Comparison of ENCODE assay signal across 17 cellular contexts in genomic region chr1:116751626-116752025, GRCh38. TPM values are rescaled to one million over a fixed set of nuclear protein-coding genes. Genes with fewer than 3 reads are reported as not detected.
DNase-seq lines count a peak whose midpoint lies in the region; ATAC-seq and TF ChIP-seq lines count a peak whose summit lies in the region.
"Had no signal": no experiment of that assay in that cellular context is flagged by ENCODE, and none has a peak within 500 bp of the region (broad histone marks: within the 10 kb centered on the region; RNA-seq: fewer than 3 reads in every experiment).

No MANE protein-coding gene starts in this region.

- H3K27ac ChIP-seq in GM23338 (ENCODE audit: low read depth) (no peak overlapping the region), transverse colon (peak overlapping the region in 1 of 4 donors; percentile 21), body of pancreas (no peak overlapping the region)
- H3K27ac ChIP-seq: parathyroid adenoma had no signal

- peaks cover 27% of the 10 kb centered on the region for H3K4me1 Mint-ChIP-seq in T-helper 1 cell treated with Interleukin-12 subunit alpha and Interleukin-12 subunit beta and Interleukin-4 antibody, amounts not matched to agents 30 μg/mL and 1 μg/mL, for 36 hours (ENCODE audit: low read depth)
- no peaks in the 10 kb centered on the region for H3K4me1 Mint-ChIP-seq in GM23338
- peaks cover 21 to 29% of the 10 kb centered on the region in 2 donors for H3K4me1 Mint-ChIP-seq in effector memory CD8-positive, alpha-beta T cell (ENCODE audit: low read depth in 2 of 2)

- peak overlapping the region; percentile 93 for H3K27ac Mint-ChIP-seq in T-helper 1 cell treated with Interleukin-12 subunit alpha and Interleukin-12 subunit beta and Interleukin-4 antibody, amounts not matched to agents 30 μg/mL and 1 μg/mL, for 36 hours
- H3K27ac Mint-ChIP-seq in GM23338: no peak overlapping the region
- peak overlapping the region; percentile 80 to 90 for H3K27ac Mint-ChIP-seq in effector memory CD8-positive, alpha-beta T cell

- peak overlapping the region; percentile 69 for H3K4me3 Mint-ChIP-seq in T-helper 1 cell treated with Interleukin-12 subunit alpha and Interleukin-12 subunit beta and Interleukin-4 antibody, amounts not matched to agents 30 μg/mL and 1 μg/mL, for 36 hours
- no peak overlapping the region for H3K4me3 Mint-ChIP-seq in GM23338
- H3K4me3 Mint-ChIP-seq in effector memory CD8-positive, alpha-beta T cell: peak overlapping the region; percentile 55 to 65

- H3K4me1 ChIP-seq in GM23338 (ENCODE audit: insufficient read depth): no peaks in the 10 kb centered on the region
- H3K4me1 ChIP-seq in transverse colon: no peaks in the 10 kb centered on the region
- H3K4me1 ChIP-seq in body of pancreas: no peaks in the 10 kb centered on the region
- H3K4me1 ChIP-seq: parathyroid adenoma had no signal

- H3K9me3 ChIP-seq in transverse colon (peaks cover 10 to 16% of the 10 kb centered on the region in 2 donors), body of pancreas (peaks cover 0 to 10% (median 0%) of the 10 kb centered on the region in 3 donors)

- no peak for TF ChIP-seq CTCF in GM23338 (conservative IDR thresholded peaks at IDR 0.05; ENCODE audit: low read depth in 2 of 2)
- TF ChIP-seq CTCF in transverse colon (IDR thresholded peaks at IDR 0.05): no peak
- no peak for TF ChIP-seq CTCF in body of pancreas (IDR thresholded peaks at IDR 0.05)

- no peaks in the 10 kb centered on the region for H3K9me2 ChIP-seq in GM23338 (ENCODE audit: insufficient read depth)

- H3K27me3 Mint-ChIP-seq in T-helper 1 cell treated with Interleukin-12 subunit alpha and Interleukin-12 subunit beta and Interleukin-4 antibody, amounts not matched to agents 30 μg/mL and 1 μg/mL, for 36 hours (ENCODE audit: low read depth): no peaks in the 10 kb centered on the region
- no peaks in the 10 kb centered on the region for H3K27me3 Mint-ChIP-seq in GM23338 (ENCODE audit: insufficient read depth, low read depth, poor library complexity)
- no peaks in the 10 kb centered on the region for H3K27me3 Mint-ChIP-seq in effector memory CD8-positive, alpha-beta T cell

- H4K20me1 ChIP-seq in GM23338 (replicated peaks; ENCODE audit: insufficient read depth): no peaks in the 10 kb centered on the region

- no peaks in the 10 kb centered on the region for H3F3A ChIP-seq in GM23338 (replicated peaks; ENCODE audit: low read depth)

- 31 to 64% methylated on average over 1 of the region's 1 CpG for WGBS in transverse colon (ENCODE audit: low coverage in 1 of 2), 2 donors
- WGBS in body of pancreas, 2 donors: 15 to 34% methylated on average over 1 of the region's 1 CpG

- peaks cover 38% of the 10 kb centered on the region for H3K9me3 Mint-ChIP-seq in T-helper 1 cell treated with Interleukin-12 subunit alpha and Interleukin-12 subunit beta and Interleukin-4 antibody, amounts not matched to agents 30 μg/mL and 1 μg/mL, for 36 hours
- peaks cover 25% of the 10 kb centered on the region for H3K9me3 Mint-ChIP-seq in GM23338
- peaks cover 5 to 21% of the 10 kb centered on the region in 2 donors for H3K9me3 Mint-ChIP-seq in effector memory CD8-positive, alpha-beta T cell

- peaks cover 56% of the 10 kb centered on the region for H3K36me3 Mint-ChIP-seq in T-helper 1 cell treated with Interleukin-12 subunit alpha and Interleukin-12 subunit beta and Interleukin-4 antibody, amounts not matched to agents 30 μg/mL and 1 μg/mL, for 36 hours (ENCODE audit: low read depth)
- H3K36me3 Mint-ChIP-seq in GM23338 (ENCODE audit: low read depth): peaks cover 14% of the 10 kb centered on the region
- peaks cover 23% of the 10 kb centered on the region for H3K36me3 Mint-ChIP-seq in effector memory CD8-positive, alpha-beta T cell (ENCODE audit: insufficient read depth)

- H3K4me2 ChIP-seq in GM23338: no peak overlapping the region

- TF ChIP-seq POLR2A in transverse colon (IDR thresholded peaks at IDR 0.05) (no peak), body of pancreas (IDR thresholded peaks at IDR 0.05) (no peak)

- in situ Hi-C loops in transverse colon (cut with MboI; ENCODE audit: low pct_ligation_motif_present in 1 of 4, low pct_unique_long_range_greater_than_20kb in 1 of 4, low sequenced_read_pairs in 3 of 4): no loop called here

- DNase-seq in T-helper 1 cell (no peak), GM23338 (ENCODE audit: low spot score) (no peak), SKM-1 treated with dmso at 0.1 percent for 144 hours (lab: John Stamatoyannopoulos, UW; ENCODE audit: unreplicated experiment) (peak; percentile 71), transverse colon (no peak), body of pancreas (no peak), SHP77 treated with DMSO at 0.1 percent for 48 hours (lab: John Stamatoyannopoulos, UW) (no peak)
- no peak for DNase-seq in effector memory CD8-positive, alpha-beta T cell
- DNase-seq: activated gamma-delta T cell, Karpas-422, NCI-H187, NCI-H524 treated with DMSO at 0.1 percent for 48 hours, spleen had no signal

- H3K36me3 ChIP-seq in GM23338 (ENCODE audit: insufficient read depth) (peaks cover 5% of the 10 kb centered on the region; the same call in 1 of the 2 replicates), transverse colon (no peaks in the 10 kb centered on the region), body of pancreas (replicated peaks in 1 of 2; ENCODE audit: insufficient read depth in 1 of 2, low read depth in 2 of 2) (no peaks in the 10 kb centered on the region)
- H3K36me3 ChIP-seq: spleen had no signal

- ATAC-seq in GM23338 (no peak), body of pancreas (no peak)
- ATAC-seq in effector memory CD8-positive, alpha-beta T cell (replicated peaks): no peak
- ATAC-seq: activated CD4-positive, CD25-positive, alpha-beta regulatory T cell treated with anti-CD3 and anti-CD28 coated beads, Interleukin-2, amount 50 U/mL, for 24 hours had no signal

- peak overlapping the region; percentile 44; the same call in 1 of the 2 replicates for H2AFZ ChIP-seq in GM23338
- H2AFZ ChIP-seq: parathyroid adenoma had no signal

- H3K27me3 ChIP-seq in GM23338 (ENCODE audit: insufficient read depth) (no peaks in the 10 kb centered on the region), transverse colon (no peaks in the 10 kb centered on the region), body of pancreas (no peaks in the 10 kb centered on the region)
- H3K27me3 ChIP-seq: spleen had no signal

- intact Hi-C loops in transverse colon (cut with DNase I; ENCODE audit: low total_unique reads) (no loop called here), body of pancreas (cut with DNase I) (no loop called here)

- TF ChIP-seq EP300 in transverse colon (IDR thresholded peaks at IDR 0.05; ENCODE audit: low read depth): no peak

- no peaks in the 10 kb centered on the region for H3K79me2 ChIP-seq in GM23338 (replicated peaks; ENCODE audit: insufficient read depth)
- H3K79me2 ChIP-seq: parathyroid adenoma had no signal

- no peak overlapping the region for H3K4me3 ChIP-seq in GM23338
- no peak overlapping the region for H3K4me3 ChIP-seq in transverse colon
- H3K4me3 ChIP-seq in body of pancreas: no peak overlapping the region
- H3K4me3 ChIP-seq: spleen had no signal

RNA-seq across cellular contexts. Expression of gene CD2, which starts 2.6 kb away (rescaled TPM):
- total RNA-seq in GM23338 (2014; rRNA removed; shearing (Covaris generic)): not detected in 2 replicates
- not detected in 2 replicates for polyA plus RNA-seq in GM23338 (2016; fragmentation: Nextera tagmentation; extraction: Ambion mirVana)
- total RNA-seq in transverse colon (1 to 10 TPM in 3 of 4 donors, not detected in 1; 5.0 to 8.7 (median 6.3) TPM), body of pancreas (1 to 10 TPM in 1 of 2 donors, not detected in 1; 2.1 TPM)
- total RNA-seq: A172, bronchial epithelial cell had no signal
